ENCODE assay signal across 8 cellular contexts in the genomic region with DNA sequence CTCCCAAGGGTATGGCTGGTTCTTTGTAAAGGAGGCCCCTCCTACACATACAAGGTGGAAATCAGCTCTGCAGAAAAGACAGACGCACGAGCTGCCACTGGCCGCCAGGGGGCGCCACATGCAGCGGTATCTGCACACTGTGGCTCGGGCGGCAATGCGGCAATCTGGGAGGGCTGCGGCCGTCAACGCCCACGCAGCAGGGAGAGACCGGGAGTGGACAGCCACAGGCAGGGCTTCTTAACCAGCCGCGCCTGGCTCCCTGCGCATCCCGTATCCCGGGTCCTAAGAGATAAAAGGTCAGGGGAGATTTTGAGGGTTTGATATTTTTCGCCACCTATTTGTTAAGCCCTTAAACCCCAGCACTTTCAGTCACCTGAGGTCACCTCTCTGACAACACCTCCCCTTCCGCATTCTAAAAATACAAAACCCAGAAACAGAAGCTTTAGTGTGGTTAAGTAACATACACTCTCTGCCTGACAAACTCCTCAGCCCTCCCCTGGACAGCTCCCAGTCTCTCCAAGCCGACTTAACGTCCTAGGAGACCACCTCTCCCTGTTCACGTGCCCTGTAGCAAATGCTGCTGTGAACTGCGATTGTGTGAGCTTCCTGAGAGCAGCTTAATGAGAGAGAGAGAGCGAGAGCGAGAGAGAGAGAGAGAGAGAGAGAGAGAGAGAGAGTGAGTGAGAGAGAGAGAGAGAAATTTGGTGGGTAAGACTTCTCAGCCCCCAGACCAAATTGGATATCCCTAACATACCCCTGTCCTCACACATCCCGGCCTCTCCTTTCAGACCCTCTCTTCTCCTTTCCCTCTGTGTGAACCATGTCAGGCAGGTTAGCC. TPM values are rescaled to one million over a fixed set of nuclear protein-coding genes. Genes with fewer than 3 reads are reported as not detected.
DNase-seq lines count a peak whose midpoint lies in the region; ATAC-seq and TF ChIP-seq lines count a peak whose summit lies in the region.

No MANE protein-coding gene starts in this region.

- no peaks in the 10 kb centered on the region for H3F3A ChIP-seq in PC-3 (ENCODE audit: low read length, unreplicated experiment)

- H3K9me3 Mint-ChIP-seq in activated T-cell treated with anti-CD3 and anti-CD28 coated beads, Interleukin-2, amount 50 U/mL, for 4 hours = peaks cover 4% of the 10 kb centered on the region
- H3K9me3 Mint-ChIP-seq in naive thymus-derived CD4-positive, alpha-beta T cell = peaks cover 0 to 11% (median 0%) of the 10 kb centered on the region in 11 donors

- WGBS in IMR-90 (ENCODE audit: extremely low coverage in 2 of 2, insufficient read length in 1 of 2), 2 experiments = 20% methylated on average over 3 of the region's 27 CpGs; no CpG with 5 or more reads in 1 of the 2 experiments
- 3 to 7% methylated on average over 7 to 27 of the region's 27 CpGs for WGBS in esophagus squamous epithelium, 2 donors

- no peak overlapping the region for H3K23ac ChIP-seq in IMR-90 (ENCODE audit: low read depth, low read length)

- H3K4me3 Mint-ChIP-seq in activated T-cell treated with anti-CD3 and anti-CD28 coated beads, Interleukin-2, amount 50 U/mL, for 4 hours = peak overlapping the region; percentile 87
- peak overlapping the region; percentile 81 to 96 (median 90) for H3K4me3 Mint-ChIP-seq in naive thymus-derived CD4-positive, alpha-beta T cell

- H2AK9ac ChIP-seq in IMR-90 (replicated peaks; ENCODE audit: low read depth, low read length, poor library complexity) = no peak overlapping the region

- dilution Hi-C loops in IMR-90 (cut with HindIII; ENCODE audit: low sequenced_read_pairs, unreplicated experiment) = no loop called here

- H2BK120ac ChIP-seq in IMR-90 (ENCODE audit: low read depth, low read length) = no peak overlapping the region

- H3K4me1 Mint-ChIP-seq in activated T-cell treated with anti-CD3 and anti-CD28 coated beads, Interleukin-2, amount 50 U/mL, for 4 hours (ENCODE audit: low read depth) = peaks cover 40% of the 10 kb centered on the region
- H3K4me1 Mint-ChIP-seq in naive thymus-derived CD4-positive, alpha-beta T cell = peaks cover 32 to 54% (median 42%) of the 10 kb centered on the region in 7 donors

- H3K79me2 ChIP-seq in PC-3 (ENCODE audit: low read length) = no peaks in the 10 kb centered on the region

- H3K27ac Mint-ChIP-seq in naive thymus-derived CD4-positive, alpha-beta T cell = peak overlapping the region; percentile 89 to 95 (median 93)

- H3K9ac ChIP-seq in IMR-90 (ENCODE audit: low read depth, low read length) = no peak overlapping the region
- H3K9ac ChIP-seq in PC-3 (ENCODE audit: low read length) = no peak overlapping the region

- H3K27me3 Mint-ChIP-seq in activated T-cell treated with anti-CD3 and anti-CD28 coated beads, Interleukin-2, amount 50 U/mL, for 4 hours (ENCODE audit: low read depth) = no peaks in the 10 kb centered on the region
- H3K27me3 Mint-ChIP-seq in naive thymus-derived CD4-positive, alpha-beta T cell = peaks cover 0 to 4% (median 0%) of the 10 kb centered on the region in 5 donors

- no peaks in the 10 kb centered on the region for H3K36me3 ChIP-seq in IMR-90 (ENCODE audit: control insufficient read depth, insufficient read depth, low read length)
- no peaks in the 10 kb centered on the region for H3K36me3 ChIP-seq in PC-3 (ENCODE audit: low read depth, low read length)
- no peaks in the 10 kb centered on the region for H3K36me3 ChIP-seq in esophagus squamous epithelium
- H3K36me3 ChIP-seq in naive thymus-derived CD4-positive, alpha-beta T cell (ENCODE audit: control insufficient read depth in 2 of 3, insufficient read depth in 3 of 3, low read length in 3 of 3) = no peaks in the 10 kb centered on the region

- no peak overlapping the region for H4K5ac ChIP-seq in IMR-90 (ENCODE audit: low read depth, low read length)

- H3K27me3 ChIP-seq in IMR-90 (ENCODE audit: control insufficient read depth, insufficient read depth, low read length) = peaks cover 19% of the 10 kb centered on the region
- peaks cover 45% of the 10 kb centered on the region for H3K27me3 ChIP-seq in PC-3 (ENCODE audit: low read length)
- H3K27me3 ChIP-seq in esophagus squamous epithelium = peaks cover 0 to 75% (median 1%) of the 10 kb centered on the region in 4 donors
- H3K27me3 ChIP-seq in naive thymus-derived CD4-positive, alpha-beta T cell (ENCODE audit: control insufficient read depth in 2 of 2, insufficient read depth in 2 of 2, low read length in 2 of 2) = no peaks in the 10 kb centered on the region

- H2AFZ ChIP-seq in IMR-90 (replicated peaks; ENCODE audit: low read length, poor library complexity) (peak overlapping the region; percentile 55), PC-3 (ENCODE audit: low read length) (no peak overlapping the region)

- H3K4ac ChIP-seq in IMR-90 (ENCODE audit: low read depth, low read length) = no peak overlapping the region

- no TSS peak for BruUV-seq in IMR-90 (replicated peaks; lab: Mats Ljungman, UMichigan)
- no TSS peak for BruUV-seq in PC-3 (replicated peaks; lab: Mats Ljungman, UMichigan)

- H3K18ac ChIP-seq in IMR-90 (ENCODE audit: low read depth, low read length) = no peak overlapping the region

- H3K4me2 ChIP-seq in IMR-90 (ENCODE audit: low read depth, low read length) = no peak overlapping the region
- no peak overlapping the region for H3K4me2 ChIP-seq in PC-3 (ENCODE audit: low read length)

- H3K4me3 ChIP-seq in IMR-90 (ENCODE audit: insufficient read depth, low read depth, low read length) (no peak overlapping the region), PC-3 (ENCODE audit: low read length) (no peak overlapping the region), esophagus squamous epithelium (peak overlapping the region in 2 of 4 donors; percentile 28 to 49)
- H3K4me3 ChIP-seq in naive thymus-derived CD4-positive, alpha-beta T cell (ENCODE audit: low read length) = peak overlapping the region; percentile 58

- peaks cover 6% of the 10 kb centered on the region for H3K36me3 Mint-ChIP-seq in activated T-cell treated with anti-CD3 and anti-CD28 coated beads, Interleukin-2, amount 50 U/mL, for 4 hours (ENCODE audit: insufficient read depth)
- H3K36me3 Mint-ChIP-seq in naive thymus-derived CD4-positive, alpha-beta T cell = peaks cover 0 to 31% (median 3%) of the 10 kb centered on the region in 5 donors

- no peaks in the 10 kb centered on the region for H3K79me1 ChIP-seq in IMR-90 (ENCODE audit: low read depth in 1 of 2, low read length in 2 of 2)

- TF ChIP-seq POLR2A in IMR-90 (IDR thresholded peaks at IDR 0.05; ENCODE audit: low read depth, low read length) (no peak), esophagus squamous epithelium (IDR thresholded peaks at IDR 0.05) (no peak)

- H3K9me1 ChIP-seq in IMR-90 (ENCODE audit: insufficient read depth, low read length) = no peaks in the 10 kb centered on the region

- TF ChIP-seq CTCF in IMR-90 (conservative IDR thresholded peaks at IDR 0.05; ENCODE audit: low read depth, low read length) = peak; percentile 75
- TF ChIP-seq CTCF in PC-3 (conservative IDR thresholded peaks at IDR 0.05; ENCODE audit: low read depth, low read length) = peak; percentile 97
- TF ChIP-seq CTCF in esophagus squamous epithelium (IDR thresholded peaks at IDR 0.05) = peak; percentile 92 to 97 (median 94)

- CTCF ChIA-PET in IMR-90 (lab: Yijun Ruan, JAX) = interaction anchor here (0.5 to 1.4 kb wide), 6 partner anchors 10 to 167 kb away, joined by 3 to 6 read pairs (median 3); a partner anchor contains a TSS
- CTCF ChIA-PET in PC-3 (lab: Charles Lee) = interaction anchor here (0.5 to 1.0 kb wide), 5 partner anchors 35 to 184 kb away, joined by 3 to 10 read pairs (median 3); no protein-coding TSS in a partner anchor
- CTCF ChIA-PET in naive thymus-derived CD4-positive, alpha-beta T cell (lab: Charles Lee) = interaction anchor here (0.6 to 5.8 kb wide), 46 partner anchors 10 to 1508 kb away, joined by 3 to 104 read pairs (median 4); a partner anchor contains a TSS

- H4K20me1 ChIP-seq in IMR-90 (ENCODE audit: insufficient read depth, low read length) (no peaks in the 10 kb centered on the region), PC-3 (ENCODE audit: low read length) (no peaks in the 10 kb centered on the region)

- peak; percentile 54 for TF ChIP-seq RAD21 in IMR-90 (IDR thresholded peaks at IDR 0.05; ENCODE audit: low read length)

- ATAC-seq in GM21529 (IDR thresholded peaks at IDR 0.05; ENCODE audit: unreplicated experiment) = peak; percentile 83
- ATAC-seq in IMR-90 (ENCODE audit: low read depth) = peak; percentile 91
- peak; percentile 78 for ATAC-seq in PC-3
- peak; percentile 92 to 94 for ATAC-seq in activated T-cell treated with anti-CD3 and anti-CD28 coated beads, Interleukin-2, amount 50 U/mL, for 4 hours
- peak; percentile 95 for ATAC-seq in naive thymus-derived CD4-positive, alpha-beta T cell

- H3K9me3 ChIP-seq in IMR-90 (ENCODE audit: control insufficient read depth, insufficient read depth, low read length) = no peaks in the 10 kb centered on the region
- no peaks in the 10 kb centered on the region for H3K9me3 ChIP-seq in PC-3 (ENCODE audit: low read length)
- H3K9me3 ChIP-seq in esophagus squamous epithelium = no peaks in the 10 kb centered on the region
- peaks cover 0 to 4% (median 0%) of the 10 kb centered on the region in 3 experiments for H3K9me3 ChIP-seq in naive thymus-derived CD4-positive, alpha-beta T cell (ENCODE audit: control insufficient read depth in 2 of 3, low read length in 3 of 3)

- H4K91ac ChIP-seq in IMR-90 (ENCODE audit: insufficient read depth, low read depth, low read length) = no peak overlapping the region

- H3K4me1 ChIP-seq in IMR-90 (ENCODE audit: control insufficient read depth, insufficient read depth, low read length) (no peaks in the 10 kb centered on the region), PC-3 (ENCODE audit: insufficient read depth, low read length) (peaks cover 6% of the 10 kb centered on the region; the same call in 1 of the 2 replicates), esophagus squamous epithelium (peaks cover 0 to 16% (median 5%) of the 10 kb centered on the region in 3 donors)
- peaks cover 16 to 30% of the 10 kb centered on the region in 2 donors for H3K4me1 ChIP-seq in naive thymus-derived CD4-positive, alpha-beta T cell (ENCODE audit: control insufficient read depth in 2 of 2, insufficient read depth in 2 of 2, low read length in 2 of 2)

- H3K27ac ChIP-seq in IMR-90 (ENCODE audit: insufficient read depth, low read length) = no peak overlapping the region
- H3K27ac ChIP-seq in PC-3 (ENCODE audit: low read length) = no peak overlapping the region
- H3K27ac ChIP-seq in esophagus squamous epithelium = peak overlapping the region in 2 of 4 donors; percentile 18 to 41
- peak overlapping the region; percentile 54 for H3K27ac ChIP-seq in naive thymus-derived CD4-positive, alpha-beta T cell (ENCODE audit: low read depth, low read length)

- H2AK5ac ChIP-seq in IMR-90 (ENCODE audit: low read depth, low read length) = no peak overlapping the region

- intact Hi-C loops in IMR-90 (cut with micrococcal nuclease) = loop anchor here (1.0 kb wide), 1 partner anchor 147 kb away; no protein-coding TSS in a partner anchor
- intact Hi-C loops in PC-3 (cut with micrococcal nuclease) = loop anchor here (5.0 to 10.0 kb wide), 4 partner anchors 72 to 532 kb away; no protein-coding TSS in a partner anchor
- intact Hi-C loops in esophagus squamous epithelium (cut with DNase I) = loop anchor here (5.0 kb wide), 4 partner anchors 62 to 163 kb away; no protein-coding TSS in a partner anchor
- intact Hi-C loops in naive thymus-derived CD4-positive, alpha-beta T cell (cut with micrococcal nuclease) = loop anchor here (1.0 to 10.0 kb wide), 15 partner anchors 11 to 713 kb away; a partner anchor contains a TSS

- H3K14ac ChIP-seq in IMR-90 (replicated peaks; ENCODE audit: low read depth, low read length) = no peak overlapping the region

- no peak overlapping the region for H4K8ac ChIP-seq in IMR-90 (ENCODE audit: low read depth in 2 of 2, low read length in 2 of 2)

- no peaks in the 10 kb centered on the region for H3K9me2 ChIP-seq in PC-3 (replicated peaks; ENCODE audit: low read length)

- no peak overlapping the region for H2BK5ac ChIP-seq in IMR-90 (ENCODE audit: low read depth, low read length, poor library complexity, severe bottlenecking)

- in situ Hi-C loops in IMR-90 (cut with MboI; ENCODE audit: low sequenced_read_pairs) = no loop called here

- H3K56ac ChIP-seq in IMR-90 (ENCODE audit: extremely low read depth, insufficient read depth, low read length) = no peak overlapping the region

- H2BK15ac ChIP-seq in IMR-90 (ENCODE audit: low read depth, low read length) = no peak overlapping the region

- no peak overlapping the region for H2BK20ac ChIP-seq in IMR-90 (ENCODE audit: low read depth, low read length)

- peak; percentile 90 for DNase-seq in DMS53 treated with DMSO at 0.1 percent for 48 hours (lab: John Stamatoyannopoulos, UW; ENCODE audit: unreplicated experiment)
- DNase-seq in IMR-90 = peak; percentile 59
- DNase-seq in PC-3 = peak; percentile 79
- peak; percentile 88 for DNase-seq in activated T-cell treated with anti-CD3 and anti-CD28 coated beads, Interleukin-2, amount 50 U/mL, for 4 hours
- DNase-seq in esophagus squamous epithelium (lab: John Stamatoyannopoulos, UW) = peak; percentile 29
- DNase-seq in naive thymus-derived CD4-positive, alpha-beta T cell = peak; percentile 84 to 96 (median 92)
- DNase-seq in stimulated activated naive CD4-positive, alpha-beta T cell treated with Interleukin-2 at 50 U/mL for 16 hours (lab: John Stamatoyannopoulos, UW) = peak; percentile 81

- POLR2A ChIA-PET in IMR-90 (lab: Charles Lee; ENCODE audit: unreplicated experiment) = no interaction called here
- POLR2A ChIA-PET in PC-3 (lab: Charles Lee; ENCODE audit: unreplicated experiment) = no interaction called here
- POLR2A ChIA-PET in naive thymus-derived CD4-positive, alpha-beta T cell (lab: Charles Lee) = interaction anchor here (0.7 to 4.0 kb wide), 19 partner anchors 11 to 1933 kb away, joined by 3 to 29 read pairs (median 6); a partner anchor contains a TSS

RNA-seq across cellular contexts. Expression of a gene that starts 13.5 kb away (rescaled TPM):
- under 0.01 TPM in 1 of 2 replicates, not detected in the other for total RNA-seq in IMR-90 (2012; rRNA removed)
- not detected in 2 replicates for polyA plus RNA-seq in IMR-90 (2012; rRNA removed)
- 0.01 and 0.13 TPM in 2 replicates for polyA plus RNA-seq in IMR-90 (2012; cell fraction: cytosol; rRNA removed)
- polyA plus RNA-seq in IMR-90 (2012; cell fraction: nucleus; rRNA removed; ENCODE audit: low replicate concordance) = under 0.01 TPM in 1 of 2 replicates, not detected in the other
- not detected in 2 replicates for total RNA-seq in PC-3 (2014; rRNA removed)
- under 1 TPM; 0.19 to 0.25 (median 0.24) TPM for total RNA-seq in activated T-cell treated with anti-CD3 and anti-CD28 coated beads, Interleukin-2, amount 50 U/mL, for 4 hours
- total RNA-seq in esophagus squamous epithelium = 1 to 10 TPM in 1 of 4 donors, under 1 TPM in 3; 0.04 to 2.0 (median 0.67) TPM
- 1 to 10 TPM in 3 of 5 experiments, under 1 TPM in 2; 0.62 to 4.6 (median 1.2) TPM for total RNA-seq in naive thymus-derived CD4-positive, alpha-beta T cell
- not detected for polyA plus RNA-seq in naive thymus-derived CD4-positive, alpha-beta T cell

RNA-seq across cellular contexts. Expression of a gene that starts 55.1 kb away (rescaled TPM):
- total RNA-seq in IMR-90 (2012; rRNA removed) = under 0.01 TPM in 2 replicates
- 0.09 TPM in 1 of 2 replicates, not detected in the other for polyA plus RNA-seq in IMR-90 (2012; rRNA removed)
- polyA plus RNA-seq in IMR-90 (2012; cell fraction: cytosol; rRNA removed) = 0.01 and 0.04 TPM in 2 replicates
- 0.02 TPM in 1 of 2 replicates, not detected in the other for polyA plus RNA-seq in IMR-90 (2012; cell fraction: nucleus; rRNA removed; ENCODE audit: low replicate concordance)
- total RNA-seq in PC-3 (2014; rRNA removed) = not detected in 2 replicates
- total RNA-seq in activated T-cell treated with anti-CD3 and anti-CD28 coated beads, Interleukin-2, amount 50 U/mL, for 4 hours = 10 to 100 TPM; 23.8 to 32.3 (median 27.4) TPM
- total RNA-seq in esophagus squamous epithelium = 1 to 10 TPM in 3 of 4 donors, under 1 TPM in 1; 0.34 to 3.2 (median 1.2) TPM
- total RNA-seq in naive thymus-derived CD4-positive, alpha-beta T cell = 100 to 1,000 TPM in 3 of 5 experiments, 10 to 100 TPM in 2; 74.1 to 115 (median 108) TPM
- 100 to 1,000 TPM; 105 to 114 TPM for polyA plus RNA-seq in naive thymus-derived CD4-positive, alpha-beta T cell

Comparison
In these comparisons a context has a peak if more than half of its experiments do, and no peak if none do; other contexts are left out.
1. DNase-seq: peak in every context shown above with its lines; median percentile 92 in naive thymus-derived CD4-positive, alpha-beta T cell; 90 in DMS53 treated with DMSO at 0.1 percent for 48 hours; 88 in activated T-cell treated with anti-CD3 and anti-CD28 coated beads, Interleukin-2, amount 50 U/mL, for 4 hours; 81 in stimulated activated naive CD4-positive, alpha-beta T cell treated with Interleukin-2 at 50 U/mL for 16 hours; 79 in PC-3; 59 in IMR-90; 29 in esophagus squamous epithelium.
2. RNA of a gene that starts 55.1 kb away (total RNA-seq): 74.1 to 115 TPM in naive thymus-derived CD4-positive, alpha-beta T cell and 23.8 to 32.3 TPM in activated T-cell treated with anti-CD3 and anti-CD28 coated beads, Interleukin-2, amount 50 U/mL, for 4 hours; 0.34 to 3.2 TPM in esophagus squamous epithelium, under 0.01 TPM in IMR-90 and not detected in PC-3; every median in the first group is over 4 times any median in the second.
3. Peak in every context shown above with its lines, with median percentiles within 50 percentile points of each other: ATAC-seq and CTCF ChIP-seq.